ENCODE assay signal across 8 cellular contexts in the genomic region with DNA sequence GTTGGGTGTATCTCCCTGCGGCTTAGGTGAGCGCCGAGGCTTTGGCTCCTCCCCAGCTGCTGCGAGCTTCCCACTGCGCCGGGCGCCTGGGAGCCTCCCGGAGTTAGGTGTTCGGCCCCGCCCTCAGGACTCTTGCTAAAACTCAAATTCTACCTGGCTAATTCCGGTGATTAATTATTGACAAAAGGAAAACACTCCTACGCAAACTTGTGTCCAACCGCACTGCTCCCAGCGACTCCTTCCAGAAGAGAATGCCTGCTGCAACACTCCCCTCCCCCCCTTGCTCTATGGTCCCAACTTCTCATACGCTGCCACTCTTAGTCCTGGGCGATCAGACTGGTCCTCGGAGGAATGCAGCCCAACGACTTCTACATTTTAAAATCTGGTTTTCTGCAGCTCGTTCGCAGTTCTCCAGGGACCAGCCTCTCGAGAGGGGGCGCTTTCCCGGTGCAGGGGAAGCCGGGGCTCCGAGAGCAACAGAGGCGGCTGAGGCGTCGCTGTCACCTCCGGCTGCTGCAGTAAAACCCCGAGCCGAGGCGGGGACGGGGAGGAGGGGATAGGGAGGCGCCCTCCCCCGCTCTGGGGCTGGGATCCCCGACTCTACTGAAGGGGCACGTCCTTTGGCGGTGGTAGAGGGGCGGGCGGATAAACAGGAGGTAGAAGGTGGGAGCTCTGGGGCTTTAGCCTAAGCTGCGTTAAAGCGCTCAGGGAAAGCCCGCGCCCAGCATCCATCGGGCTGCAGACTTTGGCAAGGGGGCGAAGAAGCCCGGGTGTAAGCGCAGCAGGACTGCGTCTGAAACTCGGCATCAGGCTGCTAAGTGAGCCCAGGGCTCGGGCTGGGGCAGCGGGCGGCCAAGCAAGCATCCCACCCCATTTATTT. TPM values are rescaled to one million over a fixed set of nuclear protein-coding genes. Genes with fewer than 3 reads are reported as not detected.
DNase-seq lines count a peak whose midpoint lies in the region; ATAC-seq and TF ChIP-seq lines count a peak whose summit lies in the region.

A gene with protein sequence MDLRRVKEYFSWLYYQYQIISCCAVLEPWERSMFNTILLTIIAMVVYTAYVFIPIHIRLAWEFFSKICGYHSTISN (minus strand): TSS at position 77 of the 880 bp plus-strand sequence. CDS start 25,194 bp downstream, outside the sequence.

- WGBS in upper lobe of left lung, 2 donors = 2% methylated on average over 47 to 48 of the region's 53 CpGs

- no peaks in the 10 kb centered on the region for H3K9me3 Mint-ChIP-seq in activated T-helper 17 cell treated with anti-CD3 and anti-CD28 coated beads, Interleukin-2, amount 50 U/mL, for 72 hours
- H3K9me3 Mint-ChIP-seq in nephron progenitor cell = no peaks in the 10 kb centered on the region

- ATAC-seq in GM18511 (IDR thresholded peaks at IDR 0.05; ENCODE audit: unreplicated experiment) = peak; percentile 58
- peak; percentile 43 for ATAC-seq in HG03095 (IDR thresholded peaks at IDR 0.05; ENCODE audit: unreplicated experiment)
- ATAC-seq in activated T-helper 17 cell treated with anti-CD3 and anti-CD28 coated beads, Interleukin-2, amount 50 U/mL, for 72 hours (replicated peaks) = peak; percentile 78
- ATAC-seq in upper lobe of left lung (ENCODE audit: low FRiP score in 2 of 2) = peak; percentile 74 to 78

- peak within 1 kb of the TSS; percentile 70 for H3K4me3 Mint-ChIP-seq in activated T-helper 17 cell treated with anti-CD3 and anti-CD28 coated beads, Interleukin-2, amount 50 U/mL, for 72 hours
- peak within 1 kb of the TSS; percentile 82 for H3K4me3 Mint-ChIP-seq in nephron progenitor cell

- no peaks in the 10 kb centered on the region for H3K4me1 Mint-ChIP-seq in activated T-helper 17 cell treated with anti-CD3 and anti-CD28 coated beads, Interleukin-2, amount 50 U/mL, for 72 hours
- H3K4me1 Mint-ChIP-seq in nephron progenitor cell = peaks cover 14% of the 10 kb centered on the region

- TF ChIP-seq CTCF in 22Rv1 (IDR thresholded peaks at IDR 0.05) (peak; percentile 45), fibroblast of the aortic adventitia (IDR thresholded peaks at IDR 0.05; ENCODE audit: insufficient read depth, low read length) (peak; percentile 14), nephron progenitor cell (IDR thresholded peaks at IDR 0.05) (no peak), upper lobe of left lung (IDR thresholded peaks at IDR 0.05) (no peak)

- H3K27ac ChIP-seq in 22Rv1 (peak within 1 kb of the TSS; percentile 93), upper lobe of left lung (no peak within 1 kb of the TSS)

- H3K36me3 Mint-ChIP-seq in activated T-helper 17 cell treated with anti-CD3 and anti-CD28 coated beads, Interleukin-2, amount 50 U/mL, for 72 hours (ENCODE audit: low read depth) = no peaks in the 10 kb centered on the region
- H3K36me3 Mint-ChIP-seq in nephron progenitor cell (ENCODE audit: low read depth) = no peaks in the 10 kb centered on the region

- DNase-seq in NCI-H82 (lab: John Stamatoyannopoulos, UW) (peak; percentile 68), fibroblast of the aortic adventitia (ENCODE audit: low read depth) (no peak), nephron progenitor cell (peak; percentile 71), upper lobe of left lung (peak; percentile 40 to 81)

- no peaks in the 10 kb centered on the region for H3K36me3 ChIP-seq in upper lobe of left lung

- H3K4me1 ChIP-seq in upper lobe of left lung = peaks cover 17 to 22% (median 18%) of the 10 kb centered on the region in 4 donors

- H3K4me3 ChIP-seq in fibroblast of the aortic adventitia (ENCODE audit: low read depth, low read length) = peak within 1 kb of the TSS; percentile 53
- H3K4me3 ChIP-seq in upper lobe of left lung = peak within 1 kb of the TSS; percentile 29 to 48 (median 38)

- peaks cover 0 to 18% (median 9%) of the 10 kb centered on the region in 4 donors for H3K27me3 ChIP-seq in upper lobe of left lung

- TF ChIP-seq EP300 in upper lobe of left lung (IDR thresholded peaks at IDR 0.05) = no peak

- no peak for TF ChIP-seq POLR2A in upper lobe of left lung (IDR thresholded peaks at IDR 0.05)

- no peak within 1 kb of the TSS for H3K27ac Mint-ChIP-seq in activated T-helper 17 cell treated with anti-CD3 and anti-CD28 coated beads, Interleukin-2, amount 50 U/mL, for 72 hours
- peak within 1 kb of the TSS; percentile 57 for H3K27ac Mint-ChIP-seq in nephron progenitor cell

- no peaks in the 10 kb centered on the region for H3K9me3 ChIP-seq in upper lobe of left lung

- peaks cover 22% of the 10 kb centered on the region for H3K27me3 Mint-ChIP-seq in activated T-helper 17 cell treated with anti-CD3 and anti-CD28 coated beads, Interleukin-2, amount 50 U/mL, for 72 hours
- H3K27me3 Mint-ChIP-seq in nephron progenitor cell (ENCODE audit: low read depth, poor library complexity) = peaks cover 71% of the 10 kb centered on the region

RNA-seq across cellular contexts. Expression of the gene that starts here (rescaled TPM):
- not detected for total RNA-seq in activated T-helper 17 cell treated with anti-CD3 and anti-CD28 coated beads, Interleukin-2, amount 50 U/mL, for 72 hours
- total RNA-seq in fibroblast of the aortic adventitia (ENCODE audit: low replicate concordance) = 0.45 TPM in 1 of 2 replicates, not detected in the other
- total RNA-seq in upper lobe of left lung = 1 to 10 TPM in 1 of 6 donors, under 1 TPM in 2, not detected in 3; 0.46 to 1.1 (median 0.98) TPM

Comparison
In these comparisons a context has a peak if more than half of its experiments do, and no peak if none do; other contexts are left out.
1. Peak in ATAC-seq in activated T-helper 17 cell treated with anti-CD3 and anti-CD28 coated beads, Interleukin-2, amount 50 U/mL, for 72 hours; RNA of the gene not detected or under 1 TPM.
2. CTCF ChIP-seq: peak in 22Rv1 (single experiment) and fibroblast of the aortic adventitia (single experiment); none in nephron progenitor cell (single experiment) and upper lobe of left lung (0 of 6).
3. Peak in every context shown above with its lines, with median percentiles within 50 percentile points of each other: ATAC-seq.